8 cellular contexts compared by ENCODE assay signal in the genomic region with DNA sequence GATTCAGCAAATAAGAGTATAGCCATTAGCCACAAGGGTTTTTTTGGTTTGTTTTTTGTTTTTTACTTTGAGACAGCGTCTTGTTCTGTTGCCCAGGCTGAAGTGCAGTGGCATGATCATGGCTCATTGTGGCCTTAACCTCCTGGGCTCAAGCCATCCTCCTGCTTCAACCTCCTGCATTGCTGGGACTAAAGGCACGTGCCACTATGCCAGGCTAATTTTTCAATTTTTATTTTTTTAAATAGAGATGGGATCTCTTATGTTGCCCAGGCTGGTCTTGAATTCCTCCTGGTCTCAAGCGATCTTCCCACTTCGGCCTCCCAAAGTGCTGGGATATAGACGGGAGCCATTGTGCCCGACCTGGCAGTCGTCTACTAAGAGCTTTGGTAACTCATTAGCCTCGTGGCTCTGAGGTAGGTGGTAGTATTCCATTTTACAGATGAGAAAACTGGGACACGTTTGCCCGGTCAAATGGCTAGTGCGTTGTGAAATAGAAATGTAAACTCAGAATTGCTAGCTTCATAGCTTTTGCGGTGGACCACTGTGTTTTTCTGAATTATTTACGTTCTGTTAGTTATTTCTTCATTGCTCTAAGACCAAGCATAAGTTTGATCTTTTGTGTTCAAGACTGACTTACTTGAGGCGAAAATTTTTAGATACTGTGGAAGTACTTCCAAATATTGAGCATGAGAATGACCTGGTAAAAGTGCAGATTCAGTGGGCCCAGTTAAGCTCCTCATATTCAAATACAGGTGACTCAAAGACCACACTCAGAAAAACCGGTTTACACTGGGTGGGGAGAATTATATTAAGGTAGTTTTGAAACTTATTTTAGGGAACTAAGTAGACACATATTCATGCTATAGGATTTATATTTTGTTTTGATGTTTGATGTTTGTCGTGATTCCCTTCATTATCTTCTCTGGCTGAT. TPM values are rescaled to one million over a fixed set of nuclear protein-coding genes. Genes with fewer than 3 reads are reported as not detected.
DNase-seq lines count a peak whose midpoint lies in the region; ATAC-seq and TF ChIP-seq lines count a peak whose summit lies in the region.

No MANE protein-coding gene starts in this region.

- H3F3A ChIP-seq in GM23248 (ENCODE audit: insufficient read depth): peaks cover 46% of the 10 kb centered on the region

- intact Hi-C loops in sigmoid colon (cut with DNase I): no loop called here

- H3K4me3 ChIP-seq in GM23248 (peak overlapping the region; percentile 98), SJCRH30 (peak overlapping the region; percentile 90), fibroblast of mammary gland (ENCODE audit: control insufficient read depth, low read depth, low read length) (peak overlapping the region; percentile 83), sigmoid colon (peak overlapping the region in 2 of 4 donors; percentile 85 to 97)

- H3K9ac ChIP-seq in GM23248: peak overlapping the region; percentile 94

- peaks cover 97% of the 10 kb centered on the region for H3K79me2 ChIP-seq in GM23248 (ENCODE audit: insufficient read depth)

- no peaks in the 10 kb centered on the region for H3K36me3 ChIP-seq in GM23248 (ENCODE audit: low read depth)
- peaks cover 35% of the 10 kb centered on the region for H3K36me3 ChIP-seq in SJCRH30
- H3K36me3 ChIP-seq in sigmoid colon: no peaks in the 10 kb centered on the region

- peaks cover 42% of the 10 kb centered on the region for H4K20me1 ChIP-seq in GM23248 (ENCODE audit: insufficient read depth)

- no peak for TF ChIP-seq POLR2A in sigmoid colon (IDR thresholded peaks at IDR 0.05)

- H3K27ac ChIP-seq in GM23248 (peak overlapping the region; percentile 82), SJCRH30 (no peak overlapping the region), sigmoid colon (peak overlapping the region in 3 of 4 donors; percentile 95 to 98 (median 98)), caudate nucleus (ENCODE audit: low read depth, low read length) (no peak overlapping the region)

- H3K9me3 ChIP-seq in GM23248 (ENCODE audit: low read depth) (no peaks in the 10 kb centered on the region), SJCRH30 (replicated peaks) (no peaks in the 10 kb centered on the region), sigmoid colon (no peaks in the 10 kb centered on the region)

- no peak overlapping the region for H2AFZ ChIP-seq in GM23248

- H3K4me1 ChIP-seq in GM23248 (ENCODE audit: insufficient read depth) (peaks cover 48% of the 10 kb centered on the region), SJCRH30 (peaks cover 14% of the 10 kb centered on the region), sigmoid colon (peaks cover 0 to 69% (median 54%) of the 10 kb centered on the region in 4 donors)

- DNase-seq in GM23248: peak; percentile 30
- DNase-seq in SJCRH30: no peak
- DNase-seq in fibroblast of mammary gland (ENCODE audit: low read depth): no peak
- DNase-seq in sigmoid colon: peak; percentile 48
- DNase-seq in effector CD4-positive, alpha-beta T cell: no peak
- no peak for DNase-seq in caudate nucleus (lab: John Stamatoyannopoulos, UW)

- H3K9me2 ChIP-seq in GM23248 (ENCODE audit: insufficient read depth): no peaks in the 10 kb centered on the region

- 16 to 18% methylated on average over 16 of the region's 16 CpGs for WGBS in GM23248 (ENCODE audit: low coverage in 1 of 2, low lambda C conversion rate in 2 of 2, missing lambda C conversion rate in 2 of 2), 2 experiments
- WGBS in sigmoid colon, 2 donors: 57 to 63% methylated on average over 16 of the region's 16 CpGs

- in situ Hi-C loops in GM23248 (cut with MboI): no loop called here

- no peak for TF ChIP-seq CTCF in fibroblast of mammary gland (conservative IDR thresholded peaks at IDR 0.05; ENCODE audit: control insufficient read depth, insufficient read depth, low read depth, low read length)
- no peak for TF ChIP-seq CTCF in sigmoid colon (IDR thresholded peaks at IDR 0.05)

- no peak for TF ChIP-seq EP300 in sigmoid colon (IDR thresholded peaks at IDR 0.05)

- peak overlapping the region; percentile 99 for H3K4me2 ChIP-seq in GM23248 (ENCODE audit: unreplicated experiment)

- H3K27me3 ChIP-seq in GM23248 (replicated peaks; ENCODE audit: insufficient read depth) (no peaks in the 10 kb centered on the region), SJCRH30 (no peaks in the 10 kb centered on the region), sigmoid colon (no peaks in the 10 kb centered on the region)

- ATAC-seq in HG03280 (IDR thresholded peaks at IDR 0.05; ENCODE audit: unreplicated experiment) (no peak), HG03469 (IDR thresholded peaks at IDR 0.05; ENCODE audit: unreplicated experiment) (no peak)

RNA-seq across cellular contexts. Expression of gene PANK2, which starts 2.1 kb away (rescaled TPM):
- 43.7 and 65.1 TPM in 2 replicates for total RNA-seq in GM23248 (2014; rRNA removed; shearing (Covaris generic))
- polyA plus RNA-seq in GM23248 (2016; fragmentation: Nextera tagmentation; extraction: Ambion mirVana) (30.6 and 32.6 TPM in 2 replicates), sigmoid colon (10 to 100 TPM; 16.2 to 26.1 (median 20.3) TPM)
- total RNA-seq in SJCRH30 (2014; rRNA removed; shearing (Covaris generic)): 48.0 and 57.9 TPM in 2 replicates
- total RNA-seq in sigmoid colon: 10 to 100 TPM; 35.1 to 43.2 (median 39.0) TPM

RNA-seq across cellular contexts. Expression of gene MAVS, which starts 44.6 kb away (rescaled TPM):
- total RNA-seq in GM23248 (2014; rRNA removed; shearing (Covaris generic)): 22.0 and 27.4 TPM in 2 replicates
- 12.0 and 12.5 TPM in 2 replicates for polyA plus RNA-seq in GM23248 (2016; fragmentation: Nextera tagmentation; extraction: Ambion mirVana)
- total RNA-seq in SJCRH30 (2014; rRNA removed; shearing (Covaris generic)): 26.4 and 28.9 TPM in 2 replicates
- total RNA-seq in sigmoid colon: 10 to 100 TPM; 15.7 to 29.4 (median 19.7) TPM
- polyA plus RNA-seq in sigmoid colon: 10 to 100 TPM in 2 of 3 donors, 1 to 10 TPM in 1; 9.6 to 55.2 (median 18.0) TPM

Comparison
In these comparisons a context has a peak if more than half of its experiments do, and no peak if none do; other contexts are left out.
1. DNase-seq: peak in GM23248 (single experiment) and sigmoid colon (single experiment); none in SJCRH30 (0 of 2), fibroblast of mammary gland (single experiment), effector CD4-positive, alpha-beta T cell (single experiment) and caudate nucleus (0 of 61).
2. H3K27ac ChIP-seq: peak in GM23248 (single experiment) and sigmoid colon (3 of 4); none in SJCRH30 (single experiment) and caudate nucleus (single experiment).